In the genomic region with DNA sequence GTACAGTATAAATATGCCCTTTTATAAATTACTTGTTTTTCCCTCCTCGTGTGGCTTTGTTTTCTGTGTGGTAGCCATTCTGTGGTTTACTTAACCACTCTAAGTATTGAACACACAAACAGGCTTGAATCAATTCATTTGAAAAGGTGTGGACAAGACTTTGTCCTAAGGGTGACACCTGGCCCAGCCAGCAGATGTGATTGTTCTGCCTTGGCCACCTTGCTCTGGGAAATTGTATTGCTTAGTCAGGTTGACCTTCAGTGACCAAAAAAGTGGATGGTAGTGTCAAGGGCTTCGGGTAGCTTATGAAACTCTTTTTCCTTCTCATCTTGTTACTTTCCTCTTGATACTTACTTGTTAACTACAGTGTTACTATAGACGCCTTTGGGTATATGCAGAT, we compare ENCODE assay signal across 1 cellular context.
TF ChIP-seq lines count a peak whose summit lies in the region.

No MANE protein-coding gene starts in this region.

TF ChIP-seq in SK-N-SH treated with all-trans-retinoic acid at 6 μM for 48 hours, 23 proteins besides CTCF, POLR2A, EP300 and RAD21 (continued from another document):
- TF ChIP-seq BACH2 (CRISPR knock-in tag; IDR thresholded peaks at IDR 0.05; ENCODE audit: borderline replicate concordance), result no peak
- TF ChIP-seq ARNTL (CRISPR knock-in tag; IDR thresholded peaks at IDR 0.05; ENCODE audit: borderline replicate concordance, low read depth), result no peak
- no peak for TF ChIP-seq CSRNP3 (CRISPR knock-in tag; IDR thresholded peaks at IDR 0.05)
- no peak for TF ChIP-seq ZFP3 (CRISPR knock-in tag; IDR thresholded peaks at IDR 0.05)
